ENCODE assay signal across 8 cellular contexts in the genomic region with DNA sequence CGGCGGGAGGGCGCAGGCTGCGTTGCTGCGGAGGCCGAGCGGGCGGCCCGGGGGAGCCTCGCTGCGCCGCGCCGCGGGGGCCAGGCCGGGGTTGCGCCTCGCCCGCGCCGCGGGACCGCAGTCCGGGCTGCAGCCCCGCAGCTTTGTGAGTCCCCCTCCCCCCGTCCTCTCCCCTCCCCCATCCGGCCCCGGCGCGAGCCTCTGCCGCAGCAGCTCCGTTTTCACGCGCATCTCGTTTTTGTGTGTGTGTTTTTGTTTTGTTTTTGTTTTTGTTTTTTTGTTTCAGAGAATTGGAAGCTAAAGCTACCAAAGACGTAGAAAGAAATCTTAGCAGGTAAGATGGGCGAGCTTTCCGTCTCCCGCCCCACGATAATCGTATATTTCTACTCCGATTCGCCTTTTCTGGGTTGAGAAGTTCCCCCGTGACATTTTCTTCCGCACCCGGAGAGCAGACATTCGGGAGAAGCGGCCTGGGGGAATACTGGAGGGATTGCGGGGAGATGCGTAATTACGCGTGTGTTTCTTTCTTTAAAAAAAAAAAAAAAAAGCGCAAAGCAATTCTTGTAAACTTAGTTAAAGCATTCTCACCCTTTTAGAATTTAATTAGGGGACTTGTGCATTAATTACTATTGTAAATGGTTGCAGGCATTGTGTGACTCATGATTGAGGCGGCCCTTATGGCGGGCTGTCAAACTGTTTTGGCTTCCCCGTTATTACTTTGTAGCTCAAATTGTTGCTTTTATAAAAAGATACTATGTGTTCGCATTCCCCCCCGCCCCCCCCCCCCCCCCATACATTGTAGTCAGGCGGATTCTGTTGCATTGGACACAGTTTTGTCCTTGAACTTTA. TPM values are rescaled to one million over a fixed set of nuclear protein-coding genes. Genes with fewer than 3 reads are reported as not detected.
A peak's percentile ranks its signal among the peaks of the same experiment; 100 is the strongest.
DNase-seq lines count a peak whose midpoint lies in the region; ATAC-seq and TF ChIP-seq lines count a peak whose summit lies in the region.

No MANE protein-coding gene starts in this region.

- no peak for ATAC-seq in Right ventricle myocardium inferior
- ATAC-seq in natural killer cell: peak in 2 of 3 donors; percentile 37 to 56
- ATAC-seq in upper lobe of right lung: no peak

- H3K27me3 ChIP-seq in cardiac muscle cell (no peaks in the 10 kb centered on the region), upper lobe of right lung (no peaks in the 10 kb centered on the region)

- H3K27ac Mint-ChIP-seq in natural killer cell: peak overlapping the region; percentile 89 to 95

- no peaks in the 10 kb centered on the region for H3K36me3 Mint-ChIP-seq in natural killer cell

- intact Hi-C loops in Right ventricle myocardium inferior (cut with DNase I) (loop anchor here (5.0 kb wide), 1 partner anchor 47 kb away; no protein-coding TSS in a partner anchor), natural killer cell (cut with micrococcal nuclease) (loop anchor here (10.0 kb wide), 1 partner anchor 195 kb away; a partner anchor contains a TSS), upper lobe of right lung (cut with DNase I) (no loop called here)

- peak overlapping the region; percentile 100 for H3K4me3 ChIP-seq in cardiac muscle cell
- H3K4me3 ChIP-seq in upper lobe of right lung: peak overlapping the region; percentile 87

- peaks cover 0 to 2% of the 10 kb centered on the region in 2 donors for H3K27me3 Mint-ChIP-seq in natural killer cell (ENCODE audit: low read depth in 2 of 2)

- TF ChIP-seq CTCF in cardiac muscle cell (IDR thresholded peaks at IDR 0.05; ENCODE audit: low read depth, low read length) (no peak), natural killer cell (IDR thresholded peaks at IDR 0.05) (no peak), upper lobe of right lung (IDR thresholded peaks at IDR 0.05) (no peak)

- H3K9me3 Mint-ChIP-seq in natural killer cell: no peaks in the 10 kb centered on the region

- TF ChIP-seq POLR2A in erythroblast (IDR thresholded peaks at IDR 0.05; ENCODE audit: low read length): no peak

- DNase-seq in cardiac muscle cell (ENCODE audit: low read depth in 1 of 2, low spot score in 1 of 2): peak; percentile 18 to 24
- DNase-seq in Right ventricle myocardium inferior (ENCODE audit: missing footprints): no peak
- peak; percentile 24 for DNase-seq in KG1 (lab: John Stamatoyannopoulos, UW)
- peak; percentile 9 for DNase-seq in activated T-cell treated with anti-CD3 and anti-CD28 coated beads for 24 hours (ENCODE audit: low read depth)
- peak; percentile 71 to 74 for DNase-seq in erythroblast (lab: John Stamatoyannopoulos, UW)
- peak; percentile 16 for DNase-seq in natural killer cell
- DNase-seq in upper lobe of right lung: peak; percentile 74
- no peak for DNase-seq in NCI-H2107 treated with DMSO at 0.1 percent for 48 hours (lab: John Stamatoyannopoulos, UW; ENCODE audit: unreplicated experiment)

- H3K4me1 Mint-ChIP-seq in natural killer cell: peaks cover 36 to 44% of the 10 kb centered on the region in 2 donors

- H3K9me3 ChIP-seq in cardiac muscle cell (ENCODE audit: low read depth): no peaks in the 10 kb centered on the region
- H3K9me3 ChIP-seq in upper lobe of right lung: no peaks in the 10 kb centered on the region

- no peaks in the 10 kb centered on the region for H3K36me3 ChIP-seq in cardiac muscle cell
- H3K36me3 ChIP-seq in upper lobe of right lung: peaks cover 7% of the 10 kb centered on the region

- H3K4me1 ChIP-seq in cardiac muscle cell (ENCODE audit: low read depth) (peaks cover 26% of the 10 kb centered on the region), upper lobe of right lung (peaks cover 42% of the 10 kb centered on the region)

- peak overlapping the region; percentile 94 for H3K4me3 Mint-ChIP-seq in natural killer cell

- H3K27ac ChIP-seq in cardiac muscle cell (peak overlapping the region; percentile 99), upper lobe of right lung (peak overlapping the region; percentile 97)

RNA-seq across cellular contexts. Expression of a gene that starts 0.7 kb away (rescaled TPM):
- total RNA-seq in cardiac muscle cell (20.2 and 33.1 TPM in 2 replicates), Right ventricle myocardium inferior (34.8 TPM), natural killer cell (10 to 100 TPM; 53.9 to 68.5 (median 66.3) TPM), upper lobe of right lung (46.5 TPM)
- polyA plus RNA-seq in cardiac muscle cell: 24.5 and 33.7 TPM in 2 replicates

Comparison
In these comparisons a context has a peak if more than half of its experiments do, and no peak if none do; other contexts are left out.
1. DNase-seq: peak in cardiac muscle cell (2 of 2), KG1 (single experiment), activated T-cell treated with anti-CD3 and anti-CD28 coated beads for 24 hours (single experiment), erythroblast (2 of 2), natural killer cell (single experiment) and upper lobe of right lung (single experiment); none in Right ventricle myocardium inferior (single experiment) and NCI-H2107 treated with DMSO at 0.1 percent for 48 hours (single experiment).
2. ATAC-seq: peak in natural killer cell (2 of 3); none in Right ventricle myocardium inferior (single experiment) and upper lobe of right lung (single experiment).